ENCODE assay signal across 8 cellular contexts in genomic region chr10:6348091-6348862, GRCh38.
A peak's percentile ranks its signal among the peaks of the same experiment; 100 is the strongest.
DNase-seq lines count a peak whose midpoint lies in the region; ATAC-seq and TF ChIP-seq lines count a peak whose summit lies in the region.

No MANE protein-coding gene starts in this region.

- TF ChIP-seq CTCF in KMS-11 (conservative IDR thresholded peaks at IDR 0.05; ENCODE audit: low read depth, low read length) (no peak), endodermal cell (conservative IDR thresholded peaks at IDR 0.05) (no peak)

- peak overlapping the region; percentile 97 for H3K27ac Mint-ChIP-seq in CD4-positive, CD25-positive, alpha-beta regulatory T cell
- H3K27ac Mint-ChIP-seq in endodermal cell: peak overlapping the region; percentile 52

- H3K36me3 Mint-ChIP-seq in CD4-positive, CD25-positive, alpha-beta regulatory T cell: no peaks in the 10 kb centered on the region
- no peaks in the 10 kb centered on the region for H3K36me3 Mint-ChIP-seq in endodermal cell (ENCODE audit: low read depth)

- peaks cover 31% of the 10 kb centered on the region for H3K4me1 ChIP-seq in CD4-positive, CD25-positive, alpha-beta regulatory T cell (ENCODE audit: control insufficient read depth, insufficient read depth, low read length, poor library complexity, severe bottlenecking)
- H3K4me1 ChIP-seq in KMS-11 (ENCODE audit: low read depth, poor library complexity, severe bottlenecking): peaks cover 49% of the 10 kb centered on the region
- no peaks in the 10 kb centered on the region for H3K4me1 ChIP-seq in endodermal cell (ENCODE audit: control insufficient read depth, insufficient read depth, low read length)

- H3K4me3 Mint-ChIP-seq in CD4-positive, CD25-positive, alpha-beta regulatory T cell: peak overlapping the region; percentile 85 to 88 (median 86)
- no peak overlapping the region for H3K4me3 Mint-ChIP-seq in endodermal cell

- no peaks in the 10 kb centered on the region for H3K36me3 ChIP-seq in CD4-positive, CD25-positive, alpha-beta regulatory T cell (ENCODE audit: control insufficient read depth, insufficient read depth, low read length)
- no peaks in the 10 kb centered on the region for H3K36me3 ChIP-seq in KMS-11 (ENCODE audit: insufficient read depth)
- no peaks in the 10 kb centered on the region for H3K36me3 ChIP-seq in endodermal cell (ENCODE audit: control insufficient read depth, insufficient read depth, low read length)

- peak overlapping the region; percentile 80 for H3K4me3 ChIP-seq in CD4-positive, CD25-positive, alpha-beta regulatory T cell (ENCODE audit: low read depth, low read length)
- H3K4me3 ChIP-seq in KMS-11 (IDR thresholded peaks at IDR 0.05; ENCODE audit: insufficient read depth, low read depth, low read length) (peak overlapping the region; percentile 59), endodermal cell (ENCODE audit: low read length) (no peak overlapping the region)

- DNase-seq in CD4-positive, CD25-positive, alpha-beta regulatory T cell: peak; percentile 71 to 94 (median 90)
- DNase-seq in activated CD4-positive, alpha-beta T cell treated with anti-CD3 and anti-CD28 coated beads, Interleukin-2, amount 50 U/mL, for 24 hours (ENCODE audit: low read depth in 1 of 2, low spot score in 1 of 2): peak; percentile 45 to 77
- DNase-seq in endodermal cell (peak; percentile 57), putamen (ENCODE audit: low spot score) (peak; percentile 82), NCI-H1930 (lab: John Stamatoyannopoulos, UW) (no peak), retina (no peak)

- no peaks in the 10 kb centered on the region for H3K27me3 ChIP-seq in CD4-positive, CD25-positive, alpha-beta regulatory T cell (ENCODE audit: control insufficient read depth, insufficient read depth, low read length)
- H3K27me3 ChIP-seq in KMS-11 (ENCODE audit: insufficient read depth, low read depth) (no peaks in the 10 kb centered on the region), endodermal cell (ENCODE audit: control insufficient read depth, insufficient read depth, low read length, poor library complexity, severe bottlenecking) (no peaks in the 10 kb centered on the region)

- H2AFZ ChIP-seq in KMS-11 (ENCODE audit: low read depth): peak overlapping the region; percentile 70

- no peaks in the 10 kb centered on the region for H3K27me3 Mint-ChIP-seq in CD4-positive, CD25-positive, alpha-beta regulatory T cell
- H3K27me3 Mint-ChIP-seq in endodermal cell (ENCODE audit: insufficient read depth): no peaks in the 10 kb centered on the region

- H3K27ac ChIP-seq in CD4-positive, CD25-positive, alpha-beta regulatory T cell (ENCODE audit: insufficient read depth, low read length, poor library complexity, severe bottlenecking): peak overlapping the region; percentile 89
- peak overlapping the region; percentile 96 for H3K27ac ChIP-seq in KMS-11
- H3K27ac ChIP-seq in endodermal cell (ENCODE audit: low read depth, low read length): no peak overlapping the region

- no peaks in the 10 kb centered on the region for H3K9me3 Mint-ChIP-seq in CD4-positive, CD25-positive, alpha-beta regulatory T cell
- H3K9me3 Mint-ChIP-seq in endodermal cell: no peaks in the 10 kb centered on the region

- peak; percentile 89 to 93 for ATAC-seq in CD4-positive, CD25-positive, alpha-beta regulatory T cell (ENCODE audit: low read depth in 2 of 2)
- ATAC-seq in GM21447 (IDR thresholded peaks at IDR 0.05; ENCODE audit: unreplicated experiment): peak; percentile 87

- no peaks in the 10 kb centered on the region for H4K20me1 ChIP-seq in KMS-11 (ENCODE audit: insufficient read depth)

- peak overlapping the region; percentile 73 for H3K9ac ChIP-seq in KMS-11
- no peak overlapping the region for H3K9ac ChIP-seq in endodermal cell (ENCODE audit: extremely low read depth, low read length, poor library complexity, severe bottlenecking)

- no peaks in the 10 kb centered on the region for H3K9me3 ChIP-seq in CD4-positive, CD25-positive, alpha-beta regulatory T cell (ENCODE audit: control insufficient read depth in 2 of 2, low read length in 2 of 2)
- H3K9me3 ChIP-seq in endodermal cell (ENCODE audit: control insufficient read depth, low read length): no peaks in the 10 kb centered on the region

- H3K79me2 ChIP-seq in KMS-11 (ENCODE audit: insufficient read depth, low read depth): no peaks in the 10 kb centered on the region

- H3K4me2 ChIP-seq in KMS-11: peak overlapping the region; percentile 94

- 79 to 85% methylated on average over 12 to 16 of the region's 16 CpGs for WGBS in endodermal cell (ENCODE audit: insufficient coverage in 1 of 2, insufficient read length in 1 of 2), 2 experiments

- H3K4me1 Mint-ChIP-seq in CD4-positive, CD25-positive, alpha-beta regulatory T cell: peaks cover 13 to 61% (median 30%) of the 10 kb centered on the region in 4 donors
- peaks cover 17% of the 10 kb centered on the region for H3K4me1 Mint-ChIP-seq in endodermal cell

Comparison
In these comparisons a context has a peak if more than half of its experiments do, and no peak if none do; other contexts are left out.
1. DNase-seq: peak in CD4-positive, CD25-positive, alpha-beta regulatory T cell (3 of 3), activated CD4-positive, alpha-beta T cell treated with anti-CD3 and anti-CD28 coated beads, Interleukin-2, amount 50 U/mL, for 24 hours (2 of 2), endodermal cell (single experiment) and putamen (single experiment); none in NCI-H1930 (0 of 2) and retina (single experiment).